ENCODE assay signal across 12 cellular contexts in the genomic region with DNA sequence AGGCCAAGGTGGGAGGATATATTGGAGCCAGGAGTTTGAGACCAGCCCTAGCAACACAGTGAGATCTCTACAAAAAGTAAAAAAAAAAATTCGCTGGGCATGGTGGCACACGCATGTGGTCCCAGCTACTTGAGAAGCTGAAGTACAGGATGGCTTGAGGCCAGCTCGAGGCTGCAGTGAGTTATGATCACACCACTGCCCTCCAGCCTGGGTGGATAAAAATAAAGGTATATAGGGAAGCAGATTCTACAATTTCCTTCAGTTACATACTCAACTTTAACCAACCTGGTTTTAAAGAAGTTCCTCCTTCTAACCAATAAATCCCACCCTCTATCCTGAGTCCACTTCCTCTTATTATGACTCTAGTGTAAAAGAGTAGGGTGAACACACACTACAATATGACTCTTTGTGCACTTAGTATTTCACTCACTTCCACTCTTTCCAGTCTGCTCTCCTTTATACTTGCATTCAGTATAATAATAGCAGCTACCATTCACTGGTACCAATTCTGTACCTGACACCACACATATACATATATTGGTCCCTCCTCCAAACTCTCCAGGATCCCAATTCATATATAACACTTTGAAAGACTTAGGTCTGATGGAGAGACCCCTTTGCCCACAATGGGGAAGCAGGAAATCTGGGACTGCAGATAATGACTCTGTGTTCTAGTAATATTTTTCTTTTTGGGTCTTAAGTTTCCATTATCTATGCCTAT. TPM values are rescaled to one million over a fixed set of nuclear protein-coding genes. Genes with fewer than 3 reads are reported as not detected.
DNase-seq lines count a peak whose midpoint lies in the region; ATAC-seq and TF ChIP-seq lines count a peak whose summit lies in the region.
"Had no signal": no experiment of that assay in that cellular context is flagged by ENCODE, and none has a peak within 500 bp of the region (broad histone marks: within the 10 kb centered on the region; RNA-seq: fewer than 3 reads in every experiment).

No MANE protein-coding gene starts in this region.

- CTCF ChIA-PET in MCF 10A (lab: Yijun Ruan, JAX), result interaction anchor here (0.6 to 4.1 kb wide), 5 partner anchors 19 to 245 kb away, joined by 3 to 18 read pairs (median 4); no protein-coding TSS in a partner anchor

- POLR2A ChIA-PET in MCF 10A (lab: Yijun Ruan, JAX), result interaction anchor here (1.1 to 3.5 kb wide), 6 partner anchors 17 to 202 kb away, joined by 3 to 17 read pairs (median 6); a partner anchor contains a TSS

- TF ChIP-seq EP300 in upper lobe of left lung (IDR thresholded peaks at IDR 0.05), result no peak

- no TSS peak for BruUV-seq in MCF 10A (replicated peaks; lab: Mats Ljungman, UMichigan)

- H3K4me1 Mint-ChIP-seq in MCF 10A (ENCODE audit: insufficient read depth, unreplicated experiment), result peaks cover 22% of the 10 kb centered on the region

- H3K27me3 Mint-ChIP-seq in MCF 10A (ENCODE audit: insufficient read depth, unreplicated experiment), result no peaks in the 10 kb centered on the region

- H3K27me3 ChIP-seq in breast epithelium (no peaks in the 10 kb centered on the region), iPS-15b (ENCODE audit: control insufficient read depth, insufficient read depth, low read length) (no peaks in the 10 kb centered on the region), upper lobe of left lung (no peaks in the 10 kb centered on the region)
- H3K27me3 ChIP-seq: ascending aorta had no signal

- DNase-seq in MCF 10A (ENCODE audit: unreplicated experiment) (no peak), breast epithelium (ENCODE audit: low spot score in 2 of 2) (no peak), SKM-1 (lab: John Stamatoyannopoulos, UW; ENCODE audit: unreplicated experiment) (peak; percentile 70), upper lobe of left lung (peak in 1 of 2 donors; percentile 38), NCI-H146 (lab: John Stamatoyannopoulos, UW) (no peak), Ammon's horn (ENCODE audit: low spot score) (no peak), middle frontal gyrus (ENCODE audit: extremely low spot score, low spot score) (no peak)

- H3K27ac Mint-ChIP-seq in MCF 10A (ENCODE audit: low read depth, unreplicated experiment), result peak overlapping the region; percentile 19

- peak overlapping the region; percentile 99 for H3K4me3 Mint-ChIP-seq in MCF 10A (ENCODE audit: unreplicated experiment)

- H3K36me3 Mint-ChIP-seq in MCF 10A (ENCODE audit: insufficient read depth, unreplicated experiment), result peaks cover 28% of the 10 kb centered on the region

- H3K36me3 ChIP-seq in breast epithelium (no peaks in the 10 kb centered on the region), iPS-15b (ENCODE audit: control insufficient read depth, insufficient read depth, low read length) (peaks cover 13% of the 10 kb centered on the region), upper lobe of left lung (peaks cover 0 to 43% (median 1%) of the 10 kb centered on the region in 4 donors)
- H3K36me3 ChIP-seq: ascending aorta had no signal

- TF ChIP-seq POLR2A in breast epithelium (IDR thresholded peaks at IDR 0.05), result no peak
- no peak for TF ChIP-seq POLR2A in upper lobe of left lung (IDR thresholded peaks at IDR 0.05)

- H3K27ac ChIP-seq in breast epithelium, result no peak overlapping the region
- peak overlapping the region in 3 of 4 donors; percentile 78 to 96 (median 90) for H3K27ac ChIP-seq in upper lobe of left lung

- H3K4me3 ChIP-seq in breast epithelium (no peak overlapping the region), iPS-15b (ENCODE audit: low read depth, low read length) (peak overlapping the region; percentile 95), upper lobe of left lung (no peak overlapping the region)

- H3K9ac ChIP-seq in iPS-15b (ENCODE audit: low read depth, low read length), result no peak overlapping the region

- 42 to 46% methylated on average over 3 of the region's 3 CpGs for WGBS in upper lobe of left lung, 2 donors

- TF ChIP-seq CTCF in MCF 10A (IDR thresholded peaks at IDR 0.05; ENCODE audit: unreplicated experiment) (no peak), breast epithelium (IDR thresholded peaks at IDR 0.05) (no peak), upper lobe of left lung (IDR thresholded peaks at IDR 0.05) (no peak)

- ATAC-seq in upper lobe of left lung (ENCODE audit: low FRiP score in 2 of 2), result no peak

- H3K9me3 ChIP-seq in breast epithelium (no peaks in the 10 kb centered on the region), iPS-15b (ENCODE audit: control insufficient read depth, insufficient read depth, low read length) (no peaks in the 10 kb centered on the region), upper lobe of left lung (no peaks in the 10 kb centered on the region)
- H3K9me3 ChIP-seq: ascending aorta had no signal

- H3K4me1 ChIP-seq in breast epithelium (peaks cover 0 to 13% of the 10 kb centered on the region in 2 donors), iPS-15b (ENCODE audit: control insufficient read depth, insufficient read depth, low read length) (peaks cover 14% of the 10 kb centered on the region), upper lobe of left lung (peaks cover 25 to 27% (median 27%) of the 10 kb centered on the region in 4 donors)

- intact Hi-C loops in MCF 10A (cut with micrococcal nuclease), result no loop called here
- intact Hi-C loops in breast epithelium (cut with DNase I; ENCODE audit: low total_unique reads), result loop anchor here (5.0 kb wide), 1 partner anchor 697 kb away; no protein-coding TSS in a partner anchor

- no peaks in the 10 kb centered on the region for H3K9me3 Mint-ChIP-seq in MCF 10A (ENCODE audit: unreplicated experiment)

RNA-seq across cellular contexts. Expression of a gene that starts 2.3 kb away (rescaled TPM):
- total RNA-seq in MCF 10A (2022) (117 and 129 TPM in 2 replicates), breast epithelium (10 to 100 TPM; 65.2 to 86.2 (median 75.2) TPM), upper lobe of left lung (100 to 1,000 TPM in 3 of 6 donors, 10 to 100 TPM in 3; 67.4 to 178 (median 99.2) TPM)

RNA-seq across cellular contexts. Expression of a gene that starts 16.6 kb away (rescaled TPM):
- 1.1 TPM in 1 of 2 replicates, not detected in the other for total RNA-seq in MCF 10A (2022)
- total RNA-seq in breast epithelium, result 1 to 10 TPM in 1 of 3 donors, under 1 TPM in 1, not detected in 1; 0.29 to 1.3 TPM
- total RNA-seq in upper lobe of left lung, result 1 to 10 TPM in 1 of 6 donors, under 1 TPM in 2, not detected in 3; 0.69 to 2.2 (median 0.74) TPM

RNA-seq across cellular contexts. Expression of a gene that starts 23.2 kb away (rescaled TPM):
- total RNA-seq in MCF 10A (2022) (not detected in 2 replicates), breast epithelium (not detected), upper lobe of left lung (under 1 TPM in 1 of 6 donors, not detected in 5; 0.34 TPM)
- total RNA-seq: ascending aorta, lung microvascular endothelial cell, NCI-H460, subcutaneous adipose tissue had no signal

RNA-seq across cellular contexts. Expression of a gene that starts 29.6 kb away (rescaled TPM):
- total RNA-seq in MCF 10A (2022) (11.0 and 13.1 TPM in 2 replicates), breast epithelium (10 to 100 TPM in 2 of 3 donors, 1 to 10 TPM in 1; 3.7 to 15.7 (median 13.5) TPM), upper lobe of left lung (10 to 100 TPM in 5 of 6 donors, 1 to 10 TPM in 1; 9.4 to 31.9 (median 19.3) TPM)

RNA-seq across cellular contexts. Expression of a gene that starts 44.2 kb away (rescaled TPM):
- 0.28 and 0.47 TPM in 2 replicates for total RNA-seq in MCF 10A (2022)
- total RNA-seq in breast epithelium, result under 1 TPM in 2 of 3 donors, not detected in 1; under 0.01 to 0.16 TPM
- under 1 TPM in 4 of 6 donors, not detected in 2; 0.13 to 0.30 (median 0.18) TPM for total RNA-seq in upper lobe of left lung
- total RNA-seq: ascending aorta, lung microvascular endothelial cell, subcutaneous adipose tissue had no signal

Comparison
In these comparisons a context has a peak if more than half of its experiments do, and no peak if none do; other contexts are left out.
1. H3K27ac ChIP-seq: peak in upper lobe of left lung (3 of 4); none in breast epithelium (0 of 2).